In genomic region chr1:228848406-228848805, GRCh38 we compare ENCODE assay signal across 25 cellular contexts.
DNase-seq lines count a peak whose midpoint lies in the region; ATAC-seq and TF ChIP-seq lines count a peak whose summit lies in the region.
"Had no signal": no experiment of that assay in that cellular context is flagged by ENCODE, and none has a peak within 500 bp of the region (broad histone marks: within the 10 kb centered on the region; RNA-seq: fewer than 3 reads in every experiment).

No MANE protein-coding gene starts in this region.

- H3K27me3 Mint-ChIP-seq in GM23338 (ENCODE audit: insufficient read depth, low read depth, poor library complexity) = no peaks in the 10 kb centered on the region
- no peaks in the 10 kb centered on the region for H3K27me3 Mint-ChIP-seq in effector memory CD8-positive, alpha-beta T cell
- H3K27me3 Mint-ChIP-seq: activated CD4-positive, alpha-beta memory T cell treated with anti-CD3 and anti-CD28 coated beads for 36 hours; activated T-cell treated with anti-CD3 and anti-CD28 coated beads, Interleukin-2, amount 50 U/mL, for 24 hours had no signal

- peaks cover 4% of the 10 kb centered on the region; the same call in 1 of the 2 replicates for H3F3A ChIP-seq in GM23338 (replicated peaks; ENCODE audit: low read depth)

- H3K9me2 ChIP-seq in GM23338 (ENCODE audit: insufficient read depth) = no peaks in the 10 kb centered on the region

- H3K4me1 ChIP-seq in GM23338 (ENCODE audit: insufficient read depth) (peaks cover 31% of the 10 kb centered on the region), duodenal mucosa (ENCODE audit: control insufficient read depth in 1 of 2, insufficient read depth in 2 of 2, low read length in 2 of 2) (peaks cover 32 to 50% of the 10 kb centered on the region in 2 donors), mucosa of stomach (ENCODE audit: control insufficient read depth, insufficient read depth, low read length) (peaks cover 47% of the 10 kb centered on the region)

- H3K79me2 ChIP-seq in GM23338 (replicated peaks; ENCODE audit: insufficient read depth) = no peaks in the 10 kb centered on the region

- no peaks in the 10 kb centered on the region for H4K20me1 ChIP-seq in GM23338 (replicated peaks; ENCODE audit: insufficient read depth)

- H3K27ac Mint-ChIP-seq in GM23338 = no peak overlapping the region
- H3K27ac Mint-ChIP-seq in effector memory CD8-positive, alpha-beta T cell = no peak overlapping the region
- H3K27ac Mint-ChIP-seq: activated B cell treated with CpG ODN at 0.5 μM for 24 hours; activated CD4-positive, alpha-beta memory T cell treated with anti-CD3 and anti-CD28 coated beads for 36 hours; activated naive CD4-positive, alpha-beta T cell treated with anti-CD3 and anti-CD28 coated beads for 36 hours; activated T-cell treated with anti-CD3 and anti-CD28 coated beads, Interleukin-2, amount 50 U/mL, for 24 hours; stimulated activated memory B cell treated with anti-CD40 and anti-IgM and Interleukin-4, amounts not matched to agents 10 μg/mL and 1 μg/mL and 100 μg/mL, for 72 hours; T-helper 2 cell treated with Interferon-gamma antibody and Interleukin-4, amounts not matched to agents 5 μg/mL and 100 μg/mL, for 36 hours had no signal

- H3K27ac ChIP-seq in 22Rv1 (peak overlapping the region; percentile 8; the same call in 1 of the 2 replicates), GM23338 (ENCODE audit: low read depth) (peak overlapping the region; percentile 29; the same call in 1 of the 2 replicates), duodenal mucosa (ENCODE audit: low read depth, low read length) (peak overlapping the region; percentile 58)
- H3K27ac ChIP-seq: C4-2B, GM23248, ovary had no signal

- H3K9me3 ChIP-seq in duodenal mucosa (ENCODE audit: control insufficient read depth in 1 of 2, low read length in 2 of 2) (no peaks in the 10 kb centered on the region), mucosa of stomach (ENCODE audit: control insufficient read depth, low read length) (no peaks in the 10 kb centered on the region)
- H3K9me3 ChIP-seq: ovary had no signal

- H3K27me3 ChIP-seq in GM23338 (ENCODE audit: insufficient read depth) (no peaks in the 10 kb centered on the region), duodenal mucosa (ENCODE audit: control insufficient read depth in 1 of 2, insufficient read depth in 2 of 2, low read length in 2 of 2) (no peaks in the 10 kb centered on the region), mucosa of stomach (ENCODE audit: control insufficient read depth, insufficient read depth, low read length) (no peaks in the 10 kb centered on the region)
- H3K27me3 ChIP-seq: ovary had no signal

- peaks cover 35% of the 10 kb centered on the region for H3K9me3 Mint-ChIP-seq in GM23338
- H3K9me3 Mint-ChIP-seq in effector memory CD8-positive, alpha-beta T cell = peaks cover 0 to 1% of the 10 kb centered on the region in 2 donors
- H3K9me3 Mint-ChIP-seq: T-helper 2 cell treated with Interferon-gamma antibody and Interleukin-4, amounts not matched to agents 5 μg/mL and 100 μg/mL, for 36 hours had no signal

- peaks cover 28% of the 10 kb centered on the region for H3K36me3 Mint-ChIP-seq in GM23338 (ENCODE audit: low read depth)
- no peaks in the 10 kb centered on the region for H3K36me3 Mint-ChIP-seq in effector memory CD8-positive, alpha-beta T cell (ENCODE audit: insufficient read depth)
- H3K36me3 Mint-ChIP-seq: activated CD4-positive, alpha-beta memory T cell treated with anti-CD3 and anti-CD28 coated beads for 36 hours; stimulated activated memory B cell treated with anti-CD40 and anti-IgM and Interleukin-4, amounts not matched to agents 10 μg/mL and 1 μg/mL and 100 μg/mL, for 72 hours had no signal

- H3K4me3 Mint-ChIP-seq in GM23338 = no peak overlapping the region
- no peak overlapping the region for H3K4me3 Mint-ChIP-seq in effector memory CD8-positive, alpha-beta T cell
- H3K4me3 Mint-ChIP-seq: activated B cell treated with CpG ODN at 0.5 μM for 24 hours; activated CD4-positive, alpha-beta memory T cell treated with anti-CD3 and anti-CD28 coated beads for 36 hours; activated naive CD4-positive, alpha-beta T cell treated with anti-CD3 and anti-CD28 coated beads for 36 hours; activated T-cell treated with anti-CD3 and anti-CD28 coated beads, Interleukin-2, amount 50 U/mL, for 24 hours; naive thymus-derived CD8-positive, alpha-beta T cell; stimulated activated memory B cell treated with anti-CD40 and anti-IgM and Interleukin-4, amounts not matched to agents 10 μg/mL and 1 μg/mL and 100 μg/mL, for 72 hours; T-helper 2 cell treated with Interferon-gamma antibody and Interleukin-4, amounts not matched to agents 5 μg/mL and 100 μg/mL, for 36 hours had no signal

- H3K9ac ChIP-seq in duodenal mucosa (ENCODE audit: low read depth in 1 of 2, low read length in 2 of 2) (peak overlapping the region in 1 of 2 donors; percentile 45), mucosa of stomach (ENCODE audit: low read length) (peak overlapping the region; percentile 20)
- H3K9ac ChIP-seq: GM23248 had no signal

- H3K4me3 ChIP-seq in GM23338 = no peak overlapping the region
- peak overlapping the region in 1 of 2 donors; percentile 39 for H3K4me3 ChIP-seq in duodenal mucosa (ENCODE audit: low read depth in 1 of 2, low read length in 2 of 2)
- H3K4me3 ChIP-seq in mucosa of stomach (ENCODE audit: low read length) = no peak overlapping the region
- H3K4me3 ChIP-seq: GM23248, ovary had no signal

- H3K36me3 ChIP-seq in GM23338 (ENCODE audit: insufficient read depth) = no peaks in the 10 kb centered on the region
- H3K36me3 ChIP-seq in duodenal mucosa (ENCODE audit: control insufficient read depth in 1 of 2, insufficient read depth in 2 of 2, low read length in 2 of 2) = no peaks in the 10 kb centered on the region
- no peaks in the 10 kb centered on the region for H3K36me3 ChIP-seq in mucosa of stomach (ENCODE audit: control insufficient read depth, insufficient read depth, low read length)
- H3K36me3 ChIP-seq: ovary had no signal

- peak overlapping the region; percentile 38; the same call in 1 of the 2 replicates for H3K4me2 ChIP-seq in GM23338

- no peak for ATAC-seq in GM23338
- ATAC-seq in effector memory CD8-positive, alpha-beta T cell (replicated peaks) = no peak
- ATAC-seq: naive thymus-derived CD8-positive, alpha-beta T cell; Panc1; sciatic nerve; stimulated activated memory B cell treated with anti-CD40 and anti-IgM and Interleukin-4, amounts not matched to agents 10 μg/mL and 1 μg/mL and 100 μg/mL, for 72 hours had no signal

- no peak overlapping the region for H2AFZ ChIP-seq in GM23338
- H2AFZ ChIP-seq: GM23248 had no signal

- TF ChIP-seq CTCF in 22Rv1 (IDR thresholded peaks at IDR 0.05) (no peak), GM23338 (conservative IDR thresholded peaks at IDR 0.05; ENCODE audit: low read depth in 2 of 2) (no peak)

- DNase-seq in GM23338 (ENCODE audit: low spot score) (no peak), globus pallidus (ENCODE audit: low spot score) (no peak), pons (ENCODE audit: low spot score) (no peak), COLO668 (lab: John Stamatoyannopoulos, UW; ENCODE audit: unreplicated experiment) (no peak)
- DNase-seq in effector memory CD8-positive, alpha-beta T cell = no peak
- DNase-seq: activated B cell treated with CpG ODN at 0.5 μM for 24 hours; activated CD4-positive, alpha-beta memory T cell treated with anti-CD3 and anti-CD28 coated beads for 36 hours; activated naive CD4-positive, alpha-beta T cell treated with anti-CD3 and anti-CD28 coated beads for 36 hours; activated T-cell treated with anti-CD3 and anti-CD28 coated beads, Interleukin-2, amount 50 U/mL, for 24 hours; DMS 273 treated with DMSO at 0.1 percent for 48 hours; effector CD8-positive, alpha-beta T cell; GM23248; KG1; naive thymus-derived CD8-positive, alpha-beta T cell; NCI-H1694 treated with DMSO at 0.1 percent for 48 hours; NCI-H82; ovary had no signal

- peaks cover 18% of the 10 kb centered on the region for H3K4me1 Mint-ChIP-seq in GM23338
- H3K4me1 Mint-ChIP-seq in effector memory CD8-positive, alpha-beta T cell (ENCODE audit: low read depth in 2 of 2) = peaks cover 0 to 5% of the 10 kb centered on the region in 2 donors

TF ChIP-seq in GM23338, 12 proteins besides CTCF, POLR2A, EP300 and RAD21 (continues in another document):
- no peak for TF ChIP-seq ZNF331 (CRISPR knock-in tag; IDR thresholded peaks at IDR 0.05; ENCODE audit: low read depth)
- TF ChIP-seq ETS1 (IDR thresholded peaks at IDR 0.05) = no peak
- TF ChIP-seq JUNB (IDR thresholded peaks at IDR 0.05; ENCODE audit: unreplicated experiment) = no peak
- TF ChIP-seq NANOG (IDR thresholded peaks at IDR 0.05; ENCODE audit: borderline replicate concordance) = no peak
- TF ChIP-seq EZH2 (IDR thresholded peaks at IDR 0.05; ENCODE audit: low read depth, unreplicated experiment) = no peak
- TF ChIP-seq CREB1 (CRISPR knock-in tag; IDR thresholded peaks at IDR 0.05; ENCODE audit: low read depth) = no peak
- no peak for TF ChIP-seq EZH2phosphoT487 (IDR thresholded peaks at IDR 0.05; ENCODE audit: unreplicated experiment)
- no peak for TF ChIP-seq ZNF114 (CRISPR knock-in tag; IDR thresholded peaks at IDR 0.05)

Comparison
In these comparisons a context has a peak if more than half of its experiments do, and no peak if none do; other contexts are left out.
1. H3K27ac ChIP-seq: peak in every context shown above with its lines; median percentile 58 in duodenal mucosa; 29 in GM23338; 8 in 22Rv1.